Comparison of ENCODE assay signal across 1 cellular context in genomic region chr5:58261605-58262004, GRCh38.
TF ChIP-seq lines count a peak whose summit lies in the region.

No MANE protein-coding gene starts in this region.

TF ChIP-seq in SK-N-SH, 30 proteins besides CTCF, POLR2A, EP300 and RAD21 (continued from another document):
- TF ChIP-seq, protein P1, sequence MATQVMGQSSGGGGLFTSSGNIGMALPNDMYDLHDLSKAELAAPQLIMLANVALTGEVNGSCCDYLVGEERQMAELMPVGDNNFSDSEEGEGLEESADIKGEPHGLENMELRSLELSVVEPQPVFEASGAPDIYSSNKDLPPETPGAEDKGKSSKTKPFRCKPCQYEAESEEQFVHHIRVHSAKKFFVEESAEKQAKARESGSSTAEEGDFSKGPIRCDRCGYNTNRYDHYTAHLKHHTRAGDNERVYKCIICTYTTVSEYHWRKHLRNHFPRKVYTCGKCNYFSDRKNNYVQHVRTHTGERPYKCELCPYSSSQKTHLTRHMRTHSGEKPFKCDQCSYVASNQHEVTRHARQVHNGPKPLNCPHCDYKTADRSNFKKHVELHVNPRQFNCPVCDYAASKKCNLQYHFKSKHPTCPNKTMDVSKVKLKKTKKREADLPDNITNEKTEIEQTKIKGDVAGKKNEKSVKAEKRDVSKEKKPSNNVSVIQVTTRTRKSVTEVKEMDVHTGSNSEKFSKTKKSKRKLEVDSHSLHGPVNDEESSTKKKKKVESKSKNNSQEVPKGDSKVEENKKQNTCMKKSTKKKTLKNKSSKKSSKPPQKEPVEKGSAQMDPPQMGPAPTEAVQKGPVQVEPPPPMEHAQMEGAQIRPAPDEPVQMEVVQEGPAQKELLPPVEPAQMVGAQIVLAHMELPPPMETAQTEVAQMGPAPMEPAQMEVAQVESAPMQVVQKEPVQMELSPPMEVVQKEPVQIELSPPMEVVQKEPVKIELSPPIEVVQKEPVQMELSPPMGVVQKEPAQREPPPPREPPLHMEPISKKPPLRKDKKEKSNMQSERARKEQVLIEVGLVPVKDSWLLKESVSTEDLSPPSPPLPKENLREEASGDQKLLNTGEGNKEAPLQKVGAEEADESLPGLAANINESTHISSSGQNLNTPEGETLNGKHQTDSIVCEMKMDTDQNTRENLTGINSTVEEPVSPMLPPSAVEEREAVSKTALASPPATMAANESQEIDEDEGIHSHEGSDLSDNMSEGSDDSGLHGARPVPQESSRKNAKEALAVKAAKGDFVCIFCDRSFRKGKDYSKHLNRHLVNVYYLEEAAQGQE (IDR thresholded peaks at IDR 0.05; ENCODE audit: low read depth, low read length) = no peak
- TF ChIP-seq NRF1 (IDR thresholded peaks at IDR 0.05; ENCODE audit: low read depth, low read length) (no peak), FOXJ3 (CRISPR knock-in tag; IDR thresholded peaks at IDR 0.05) (no peak), SIN3A (IDR thresholded peaks at IDR 0.05; ENCODE audit: borderline replicate concordance, low read depth, low read length) (no peak), MEF2A (IDR thresholded peaks at IDR 0.05; ENCODE audit: borderline replicate concordance, low read depth) (no peak), TCF12 (IDR thresholded peaks at IDR 0.05) (peak; percentile 54; the same call in 1 of the 2 replicates), FOSL2 (IDR thresholded peaks at IDR 0.05; ENCODE audit: borderline replicate concordance, low read depth) (peak; percentile 4; the same call in 1 of the 2 replicates), ELF1 (IDR thresholded peaks at IDR 0.05) (no peak), GATA2 (CRISPR knock-in tag; IDR thresholded peaks at IDR 0.05) (no peak), RXRA (IDR thresholded peaks at IDR 0.05; ENCODE audit: borderline replicate concordance, low read depth) (no peak)
- TF ChIP-seq, protein P2, sequence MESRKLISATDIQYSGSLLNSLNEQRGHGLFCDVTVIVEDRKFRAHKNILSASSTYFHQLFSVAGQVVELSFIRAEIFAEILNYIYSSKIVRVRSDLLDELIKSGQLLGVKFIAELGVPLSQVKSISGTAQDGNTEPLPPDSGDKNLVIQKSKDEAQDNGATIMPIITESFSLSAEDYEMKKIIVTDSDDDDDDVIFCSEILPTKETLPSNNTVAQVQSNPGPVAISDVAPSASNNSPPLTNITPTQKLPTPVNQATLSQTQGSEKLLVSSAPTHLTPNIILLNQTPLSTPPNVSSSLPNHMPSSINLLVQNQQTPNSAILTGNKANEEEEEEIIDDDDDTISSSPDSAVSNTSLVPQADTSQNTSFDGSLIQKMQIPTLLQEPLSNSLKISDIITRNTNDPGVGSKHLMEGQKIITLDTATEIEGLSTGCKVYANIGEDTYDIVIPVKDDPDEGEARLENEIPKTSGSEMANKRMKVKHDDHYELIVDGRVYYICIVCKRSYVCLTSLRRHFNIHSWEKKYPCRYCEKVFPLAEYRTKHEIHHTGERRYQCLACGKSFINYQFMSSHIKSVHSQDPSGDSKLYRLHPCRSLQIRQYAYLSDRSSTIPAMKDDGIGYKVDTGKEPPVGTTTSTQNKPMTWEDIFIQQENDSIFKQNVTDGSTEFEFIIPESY (IDR thresholded peaks at IDR 0.05; ENCODE audit: borderline replicate concordance, low read depth) = no peak
- TF ChIP-seq, protein P3, sequence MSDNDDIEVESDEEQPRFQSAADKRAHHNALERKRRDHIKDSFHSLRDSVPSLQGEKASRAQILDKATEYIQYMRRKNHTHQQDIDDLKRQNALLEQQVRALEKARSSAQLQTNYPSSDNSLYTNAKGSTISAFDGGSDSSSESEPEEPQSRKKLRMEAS (IDR thresholded peaks at IDR 0.05; ENCODE audit: low read depth) = 0 out of 2 replicates have a peak, but pooled peaks have one; percentile 25
